In genomic region chr2:149587220-149587949, GRCh38 we compare ENCODE assay signal across 1 cellular context.
TF ChIP-seq lines count a peak whose summit lies in the region.

Gene MMADHC (minus strand): TSS chr2:149587775. CDS start chr2:149587097, 678 bp downstream.

TF ChIP-seq in HepG2, 621 proteins besides CTCF, POLR2A, EP300 and RAD21 (continued from another document and continues in another):
- TF ChIP-seq TFE3 (CRISPR knock-in tag; IDR thresholded peaks at IDR 0.05): peak; percentile 60
- no peak; the same call in 1 of the 2 replicates for TF ChIP-seq RNF219 (CRISPR knock-in tag; IDR thresholded peaks at IDR 0.05)
- TF ChIP-seq CBX2 (IDR thresholded peaks at IDR 0.05; ENCODE audit: low read depth, low read length): no peak
- no peak for TF ChIP-seq CBX2 (CRISPR knock-in tag; IDR thresholded peaks at IDR 0.05; ENCODE audit: low read depth)
- TF ChIP-seq PREB (CRISPR knock-in tag; IDR thresholded peaks at IDR 0.05): no peak
- TF ChIP-seq CHCHD3 (CRISPR knock-in tag; IDR thresholded peaks at IDR 0.05): peak; percentile 90; the same call in 1 of the 2 replicates
- TF ChIP-seq ZNF446 (CRISPR knock-in tag; IDR thresholded peaks at IDR 0.05): peak; percentile 52; the same call in 1 of the 2 replicates
- no peak for TF ChIP-seq E2F2 (CRISPR knock-in tag; IDR thresholded peaks at IDR 0.05; ENCODE audit: borderline replicate concordance)
- no peak for TF ChIP-seq CENPX (CRISPR knock-in tag; IDR thresholded peaks at IDR 0.05)
- no peak; the same call in none of the 2 replicates for TF ChIP-seq LRRFIP1 (CRISPR knock-in tag; conservative IDR thresholded peaks at IDR 0.05)
- TF ChIP-seq TRAFD1 (CRISPR knock-in tag; IDR thresholded peaks at IDR 0.05; ENCODE audit: borderline replicate concordance): peak; percentile 68; the same call in 1 of the 2 replicates
- TF ChIP-seq ZNF142 (CRISPR knock-in tag; IDR thresholded peaks at IDR 0.05): peak; percentile 45; the same call in 1 of the 2 replicates
- TF ChIP-seq ZNF577 (CRISPR knock-in tag; IDR thresholded peaks at IDR 0.05; ENCODE audit: borderline replicate concordance, low read depth): 0 out of 2 replicates have a peak, but pooled peaks have one; percentile 24
- peak; percentile 75; the same call in 1 of the 2 replicates for TF ChIP-seq THAP8 (CRISPR knock-in tag; IDR thresholded peaks at IDR 0.05; ENCODE audit: borderline replicate concordance)
- TF ChIP-seq YEATS2 (CRISPR knock-in tag; IDR thresholded peaks at IDR 0.05; ENCODE audit: borderline replicate concordance): peak; percentile 87
- peak; percentile 65; the same call in 1 of the 2 replicates for TF ChIP-seq ZNF580 (CRISPR knock-in tag; IDR thresholded peaks at IDR 0.05; ENCODE audit: borderline replicate concordance, low read depth)
- TF ChIP-seq RELA (CRISPR knock-in tag; IDR thresholded peaks at IDR 0.05): no peak
- TF ChIP-seq HNF1B (CRISPR knock-in tag; IDR thresholded peaks at IDR 0.05): peak; percentile 89
- TF ChIP-seq PAF1 (CRISPR knock-in tag; IDR thresholded peaks at IDR 0.05): no peak
- peak; percentile 96 for TF ChIP-seq YEATS4 (CRISPR knock-in tag; IDR thresholded peaks at IDR 0.05; ENCODE audit: borderline replicate concordance)
- no peak for TF ChIP-seq HDAC6 (IDR thresholded peaks at IDR 0.05; ENCODE audit: low read depth, low read length)
- TF ChIP-seq TFAP4 (IDR thresholded peaks at IDR 0.05; ENCODE audit: borderline replicate concordance, low read depth): peak; percentile 69; the same call in 1 of the 2 replicates
- peak; percentile 83 for TF ChIP-seq ZNF614 (CRISPR knock-in tag; IDR thresholded peaks at IDR 0.05; ENCODE audit: borderline replicate concordance)
- no peak; the same call in 2 of the 3 replicates for TF ChIP-seq MXI1 (IDR thresholded peaks at IDR 0.05; ENCODE audit: borderline replicate concordance, low read depth, low read length)
- no peak for TF ChIP-seq ZNF496 (CRISPR knock-in tag; IDR thresholded peaks at IDR 0.05; ENCODE audit: insufficient replicate concordance)
- TF ChIP-seq SRY (CRISPR knock-in tag; IDR thresholded peaks at IDR 0.05): peak; percentile 95
- TF ChIP-seq POLR2G (IDR thresholded peaks at IDR 0.05; ENCODE audit: low read depth, low read length): peak; percentile 98
- TF ChIP-seq NFE2L2 (IDR thresholded peaks at IDR 0.05; ENCODE audit: low read length): 0 out of 2 replicates have a peak, but pooled peaks have one; percentile 1
- no peak for TF ChIP-seq HMGA1 (CRISPR knock-in tag; conservative IDR thresholded peaks at IDR 0.05)
- no peak for TF ChIP-seq GPBP1L1 (CRISPR knock-in tag; IDR thresholded peaks at IDR 0.05)
